In genomic region chr9:19464764-19465570, GRCh38 we compare ENCODE assay signal across 8 cellular contexts. TPM values are rescaled to one million over a fixed set of nuclear protein-coding genes. Genes with fewer than 3 reads are reported as not detected.
DNase-seq lines count a peak whose midpoint lies in the region; ATAC-seq and TF ChIP-seq lines count a peak whose summit lies in the region.

No MANE protein-coding gene starts in this region.

- TF ChIP-seq EP300 in Ishikawa (IDR thresholded peaks at IDR 0.05; ENCODE audit: borderline replicate concordance): no peak
- no peak for TF ChIP-seq EP300 in sigmoid colon (IDR thresholded peaks at IDR 0.05)

- in situ Hi-C loops in astrocyte of the cerebellum (cut with HindIII; ENCODE audit: low sequenced_read_pairs): no loop called here

- no peaks in the 10 kb centered on the region for H3K36me3 ChIP-seq in iPS DF 6.9 (ENCODE audit: control insufficient read depth, insufficient read depth, low read length)
- H3K36me3 ChIP-seq in sigmoid colon: no peaks in the 10 kb centered on the region

- TF ChIP-seq CTCF in astrocyte of the cerebellum (IDR thresholded peaks at IDR 0.05; ENCODE audit: low read depth, low read length, missing control alignments): peak; percentile 67
- TF ChIP-seq CTCF in sigmoid colon (IDR thresholded peaks at IDR 0.05): peak in 3 of 4 experiments; percentile 16 to 89 (median 41)

- H3K9me3 ChIP-seq in iPS DF 6.9 (ENCODE audit: control insufficient read depth, insufficient read depth, low read length): no peaks in the 10 kb centered on the region
- no peaks in the 10 kb centered on the region for H3K9me3 ChIP-seq in sigmoid colon

- H3K4me3 ChIP-seq in astrocyte of the cerebellum (ENCODE audit: low read depth, low read length) (peak overlapping the region; percentile 39), iPS DF 6.9 (ENCODE audit: low read length) (peak overlapping the region; percentile 57; the same call in 1 of the 2 replicates), sigmoid colon (peak overlapping the region; percentile 35 to 64 (median 58))

- no peak overlapping the region for H3K27ac ChIP-seq in iPS DF 6.9 (ENCODE audit: low read length)
- peak overlapping the region; percentile 2 to 43 (median 30) for H3K27ac ChIP-seq in sigmoid colon

- DNase-seq in DMS79 treated with DMSO at 0.1 percent for 48 hours (lab: John Stamatoyannopoulos, UW): peak; percentile 16
- peak; percentile 63 for DNase-seq in T-helper 9 cell
- DNase-seq in astrocyte of the cerebellum (ENCODE audit: low read depth): peak; percentile 72
- peak; percentile 54 for DNase-seq in iPS DF 6.9 (ENCODE audit: low read depth, low spot score)
- peak; percentile 90 for DNase-seq in sigmoid colon
- no peak for DNase-seq in NCI-H510A treated with DMSO at 0.1 percent for 48 hours (lab: John Stamatoyannopoulos, UW)

- peak; percentile 92 for ATAC-seq in GM21717 (IDR thresholded peaks at IDR 0.05; ENCODE audit: unreplicated experiment)

- TF ChIP-seq RAD21 in Ishikawa (IDR thresholded peaks at IDR 0.05; ENCODE audit: low read depth): peak; percentile 4; the same call in 1 of the 2 replicates

- intact Hi-C loops in sigmoid colon (cut with DNase I): no loop called here

- TF ChIP-seq POLR2A in sigmoid colon (IDR thresholded peaks at IDR 0.05): no peak

- WGBS in iPS DF 6.9 (ENCODE audit: insufficient coverage, insufficient read length): no CpG with 5 or more reads among the region's 49 CpGs
- 13 to 14% methylated on average over 49 of the region's 49 CpGs for WGBS in sigmoid colon, 2 donors

- H3K27me3 ChIP-seq in iPS DF 6.9 (ENCODE audit: control insufficient read depth, insufficient read depth, low read length) (no peaks in the 10 kb centered on the region; the same call in 1 of the 2 replicates), sigmoid colon (no peaks in the 10 kb centered on the region)

- H3K4me1 ChIP-seq in iPS DF 6.9 (ENCODE audit: control insufficient read depth, insufficient read depth, low read length) (peaks cover 3% of the 10 kb centered on the region; the same call in 1 of the 2 replicates), sigmoid colon (peaks cover 0 to 9% (median 5%) of the 10 kb centered on the region in 4 donors)

TF ChIP-seq in Ishikawa, 13 proteins besides CTCF, POLR2A, EP300 and RAD21:
- no peak for TF ChIP-seq FOXM1 (IDR thresholded peaks at IDR 0.05; ENCODE audit: borderline replicate concordance, low read depth)
- TF ChIP-seq NFIC (IDR thresholded peaks at IDR 0.05): peak; percentile 15; the same call in 1 of the 2 replicates
- TF ChIP-seq CEBPB (IDR thresholded peaks at IDR 0.05): no peak
- TF ChIP-seq EGR1 (IDR thresholded peaks at IDR 0.05): peak; percentile 55; the same call in 1 of the 2 replicates
- TF ChIP-seq USF1 (IDR thresholded peaks at IDR 0.05): no peak
- no peak for TF ChIP-seq CREB1 (IDR thresholded peaks at IDR 0.05; ENCODE audit: low read depth)
- TF ChIP-seq TAF1 (IDR thresholded peaks at IDR 0.05; ENCODE audit: low read depth): no peak
- TF ChIP-seq TEAD4 (IDR thresholded peaks at IDR 0.05): 0 out of 2 replicates have a peak, but pooled peaks have one; percentile 16
- TF ChIP-seq ZBTB7A (IDR thresholded peaks at IDR 0.05; ENCODE audit: low read depth): 0 out of 2 replicates have a peak, but pooled peaks have one; percentile 72

RNA-seq across cellular contexts. Expression of gene ACER2, which starts 56.2 kb away (rescaled TPM):
- 1 to 10 TPM; 3.1 to 4.3 (median 3.4) TPM for total RNA-seq in sigmoid colon
- polyA plus RNA-seq in sigmoid colon: 1 to 10 TPM; 1.2 to 1.8 (median 1.3) TPM
